Comparison of ENCODE assay signal across 8 cellular contexts in genomic region chr3:133930341-133930933, GRCh38. TPM values are rescaled to one million over a fixed set of nuclear protein-coding genes. Genes with fewer than 3 reads are reported as not detected.
DNase-seq lines count a peak whose midpoint lies in the region; TF ChIP-seq lines count a peak whose summit lies in the region.

No MANE protein-coding gene starts in this region.

- peak; percentile 84 for TF ChIP-seq CTCF in BE2C (IDR thresholded peaks at IDR 0.05; ENCODE audit: low read depth, low read length)
- TF ChIP-seq CTCF in cardiac fibroblast (IDR thresholded peaks at IDR 0.05; ENCODE audit: low read depth, low read length) = peak; percentile 78

- no peaks in the 10 kb centered on the region; the same call in 1 of the 2 replicates for H3K9me3 ChIP-seq in BE2C
- H3K9me3 ChIP-seq in HAP-1 = no peaks in the 10 kb centered on the region

- in situ Hi-C loops in HAP-1 (cut with MboI; ENCODE audit: low sequenced_read_pairs) = loop anchor here (10.0 kb wide), 1 partner anchor 544 kb away; no protein-coding TSS in a partner anchor

- H3K27me3 ChIP-seq in BE2C = peaks cover 6% of the 10 kb centered on the region; the same call in 1 of the 2 replicates
- no peaks in the 10 kb centered on the region for H3K27me3 ChIP-seq in HAP-1 (ENCODE audit: low read depth)

- DNase-seq in BE2C (peak; percentile 51), HAP-1 (ENCODE audit: low spot score in 2 of 2) (peak; percentile 42 to 64), NCI-H748 (lab: John Stamatoyannopoulos, UW; ENCODE audit: unreplicated experiment) (peak; percentile 31), cardiac fibroblast (ENCODE audit: low read depth in 2 of 2) (peak; percentile 88 to 90), lung microvascular endothelial cell (ENCODE audit: low read depth in 2 of 2) (peak; percentile 82 to 86), activated gamma-delta T cell (lab: John Stamatoyannopoulos, UW) (no peak)
- DNase-seq in activated CD4-positive, alpha-beta T cell treated with anti-CD3 and anti-CD28 coated beads, Interleukin-2, amount 50 U/mL, for 1 hour = no peak
- no peak for DNase-seq in activated CD4-positive, alpha-beta T cell treated with anti-CD3 and anti-CD28 coated beads, Interleukin-2, amount 50 U/mL, for 4 hours

- H3K4me1 ChIP-seq in BE2C = no peaks in the 10 kb centered on the region; the same call in 1 of the 2 replicates
- no peaks in the 10 kb centered on the region; the same call in 1 of the 2 replicates for H3K4me1 ChIP-seq in HAP-1

- H3K36me3 ChIP-seq in BE2C (no peaks in the 10 kb centered on the region), HAP-1 (replicated peaks) (no peaks in the 10 kb centered on the region)

- H3K4me3 ChIP-seq in BE2C (ENCODE audit: low read depth, low read length) = no peak overlapping the region
- no peak overlapping the region for H3K4me3 ChIP-seq in HAP-1
- no peak overlapping the region for H3K4me3 ChIP-seq in cardiac fibroblast (replicated peaks in 1 of 2; ENCODE audit: low read depth in 2 of 2, low read length in 2 of 2)

RNA-seq across cellular contexts. Expression of gene RAB6B, which starts 34.8 kb away (rescaled TPM):
- polyA plus RNA-seq in BE2C (2012; ENCODE audit: insufficient read depth, insufficient read length, low read depth) = 4.9 TPM
- total RNA-seq in lung microvascular endothelial cell = 0.65 and 2.2 TPM in 2 replicates

Comparison
In these comparisons a context has a peak if more than half of its experiments do, and no peak if none do; other contexts are left out.
1. DNase-seq: peak in BE2C (single experiment), HAP-1 (2 of 2), NCI-H748 (single experiment), cardiac fibroblast (2 of 2) and lung microvascular endothelial cell (2 of 2); none in activated gamma-delta T cell (single experiment), activated CD4-positive, alpha-beta T cell treated with anti-CD3 and anti-CD28 coated beads, Interleukin-2, amount 50 U/mL, for 1 hour (single experiment) and activated CD4-positive, alpha-beta T cell treated with anti-CD3 and anti-CD28 coated beads, Interleukin-2, amount 50 U/mL, for 4 hours (0 of 2).